ENCODE assay signal across 32 cellular contexts in the genomic region with DNA sequence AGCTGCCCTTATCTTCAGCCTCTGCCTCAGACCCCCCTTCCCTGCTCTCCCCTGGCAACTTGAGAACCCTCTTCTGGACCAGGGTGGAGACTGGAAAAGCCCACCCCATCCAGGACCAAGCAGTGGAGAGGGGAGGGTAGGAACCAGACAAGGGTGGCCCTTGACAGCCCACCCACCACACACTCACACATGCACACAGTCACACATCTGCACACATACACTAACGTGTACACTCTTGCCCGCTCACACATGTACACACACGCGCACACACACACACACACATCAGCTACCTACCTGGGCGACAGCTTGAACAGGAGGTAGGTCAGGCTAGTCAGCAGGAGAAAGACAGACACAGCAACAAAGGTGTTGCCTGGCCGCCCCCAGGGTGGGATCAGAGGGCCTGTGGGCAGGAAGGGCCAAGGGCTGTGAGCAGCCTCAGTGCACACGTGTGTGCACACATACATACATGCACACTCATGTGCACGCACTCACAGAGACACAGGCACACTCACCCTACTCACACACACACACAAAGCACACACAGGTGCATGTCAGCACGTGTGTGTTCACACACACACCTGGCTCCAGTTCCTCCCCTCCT. TPM values are rescaled to one million over a fixed set of nuclear protein-coding genes. Genes with fewer than 3 reads are reported as not detected.
"Had no signal": no experiment of that assay in that cellular context is flagged by ENCODE, and none has a peak within 500 bp of the region (broad histone marks: within the 10 kb centered on the region; RNA-seq: fewer than 3 reads in every experiment).

No MANE protein-coding gene starts in this region.

- H3K27ac Mint-ChIP-seq: immature natural killer cell; mesothelial cell of epicardium; naive B cell; natural killer cell; nephron progenitor cell; stimulated activated naive CD8-positive, alpha-beta T cell treated with anti-CD3 and anti-CD28 coated beads, Interleukin-15, Interleukin-2, amounts not matched to agents 100 ng/mL and 50 ng/mL, for 24 hours had no signal

- H3K36me3 Mint-ChIP-seq: immature natural killer cell; mesothelial cell of epicardium; naive B cell; natural killer cell; neural progenitor cell; stimulated activated effector memory CD8-positive, alpha-beta T cell treated with anti-CD3 and anti-CD28 coated beads, Interleukin-12 subunit alpha, Interleukin-12 subunit beta, amount 100 ng/mL, for 72 hours had no signal

- H3K27ac ChIP-seq: left lung, neural progenitor cell, ovary, prostate gland, sigmoid colon, spleen, suprapubic skin, thoracic aorta, tibial artery, upper lobe of right lung had no signal

- H3K4me2 ChIP-seq: neural progenitor cell had no signal

- H3K9me3 ChIP-seq: left lung, ovary, prostate gland, sigmoid colon, spleen, suprapubic skin, thoracic aorta, tibial artery, upper lobe of right lung had no signal

- H3K27me3 ChIP-seq: neural progenitor cell, ovary had no signal

- FAIRE-seq: islet of Langerhans, kidney, small intestine, urothelium cell line had no signal

- H3K4me3 Mint-ChIP-seq: immature natural killer cell; mesothelial cell of epicardium; naive B cell; natural killer cell; nephron progenitor cell; neural progenitor cell; stimulated activated effector memory CD8-positive, alpha-beta T cell treated with anti-CD3 and anti-CD28 coated beads, Interleukin-12 subunit alpha, Interleukin-12 subunit beta, amount 100 ng/mL, for 72 hours; stimulated activated naive CD8-positive, alpha-beta T cell treated with anti-CD3 and anti-CD28 coated beads, Interleukin-15, Interleukin-2, amounts not matched to agents 100 ng/mL and 50 ng/mL, for 24 hours had no signal

- H3K4me1 Mint-ChIP-seq: nephron progenitor cell had no signal

- H3K4me1 ChIP-seq: left lung, neural progenitor cell, prostate gland, sigmoid colon, spleen, tibial artery, upper lobe of right lung had no signal

- H3K4me3 ChIP-seq: left lung, lung, neural progenitor cell, ovary, prostate gland, sigmoid colon, spleen, suprapubic skin, thoracic aorta, tibial artery, upper lobe of right lung had no signal

- H2AFZ ChIP-seq: neural progenitor cell had no signal

- H3K9ac ChIP-seq: neural progenitor cell had no signal

- H3K9me3 Mint-ChIP-seq: mesothelial cell of epicardium; natural killer cell; neural progenitor cell; stimulated activated effector memory CD8-positive, alpha-beta T cell treated with anti-CD3 and anti-CD28 coated beads, Interleukin-12 subunit alpha, Interleukin-12 subunit beta, amount 100 ng/mL, for 72 hours; stimulated activated naive CD8-positive, alpha-beta T cell treated with anti-CD3 and anti-CD28 coated beads, Interleukin-15, Interleukin-2, amounts not matched to agents 100 ng/mL and 50 ng/mL, for 24 hours had no signal

- ATAC-seq: left colon; left lung; natural killer cell; right cardiac atrium; stimulated activated effector memory CD8-positive, alpha-beta T cell treated with anti-CD3 and anti-CD28 coated beads, Interleukin-12 subunit alpha, Interleukin-12 subunit beta, amount 100 ng/mL, for 72 hours; upper lobe of right lung had no signal

- DNase-seq: hypothalamus; immature natural killer cell; kidney; left colon; left lung; mesendoderm; naive B cell; natural killer cell; nephron progenitor cell; ovary; retina; right cardiac atrium; sigmoid colon; small intestine; spleen; stimulated activated CD4-positive, alpha-beta T cell treated with anti-CD3 and anti-CD28 coated beads, Interleukin-4, amount 100 ng/mL, for 24 hours; stimulated activated naive CD4-positive, alpha-beta T cell; tibial artery; trophoblast cell; upper lobe of right lung had no signal

- H3K36me3 ChIP-seq: left lung, neural progenitor cell, ovary, prostate gland, sigmoid colon, spleen, suprapubic skin, thoracic aorta, tibial artery, upper lobe of right lung had no signal

RNA-seq across cellular contexts. Expression of a gene that starts 34.9 kb away (rescaled TPM):
- total RNA-seq: kidney, lower leg skin, ovary, prostate gland, subcutaneous adipose tissue, suprapubic skin, thoracic aorta had no signal
- polyA plus RNA-seq: immature natural killer cell, right cardiac atrium had no signal
